ENCODE assay signal across 30 cellular contexts in genomic region chr7:26144681-26145080, GRCh38.
"Had no signal": no experiment of that assay in that cellular context is flagged by ENCODE, and none has a peak within 500 bp of the region (broad histone marks: within the 10 kb centered on the region; RNA-seq: fewer than 3 reads in every experiment).

No MANE protein-coding gene starts in this region.

- H3K9me3 ChIP-seq: left lung, lower lobe of right lung, neutrophil, right atrium auricular region, stomach, testis, thyroid gland, transverse colon, upper lobe of left lung, vagina had no signal

- H3K9me3 Mint-ChIP-seq: immature natural killer cell; naive thymus-derived CD8-positive, alpha-beta T cell; stimulated activated naive B cell treated with anti-CD40 and anti-IgM and Interleukin-4, amounts not matched to agents 10 μg/mL and 1 μg/mL and 100 μg/mL, for 72 hours had no signal

- H3K4me3 ChIP-seq: left lung, lower lobe of right lung, neural progenitor cell, right atrium auricular region, skin epidermis, stomach, testis, thyroid gland, transverse colon, upper lobe of left lung, vagina had no signal

- DNase-seq: immature natural killer cell; kidney; left colon; left lung; lower lobe of right lung; mammary epithelial cell; mesenchymal stem cell; naive thymus-derived CD8-positive, alpha-beta T cell; occipital lobe; stimulated activated CD4-positive, alpha-beta T cell treated with anti-CD3 and anti-CD28 coated beads, Interleukin-12 subunit alpha, Interleukin-12 subunit beta, amount 100 ng/mL, for 4 hours; stimulated activated CD4-positive, alpha-beta T cell treated with anti-CD3 and anti-CD28 coated beads, Interleukin-15, amount 100 ng/mL, for 24 hours; stimulated activated CD4-positive, alpha-beta T cell treated with anti-CD3 and anti-CD28 coated beads, Interleukin-2, amount 100 ng/mL, for 24 hours; stimulated activated CD4-positive, alpha-beta T cell treated with anti-CD3 and anti-CD28 coated beads, Interleukin-4, amount 100 ng/mL, for 1 hour; stimulated activated naive B cell treated with anti-CD40 and anti-IgM and Interleukin-4, amounts not matched to agents 10 μg/mL and 1 μg/mL and 100 μg/mL, for 72 hours; stimulated activated naive CD8-positive, alpha-beta T cell treated with anti-CD3 and anti-CD28 coated beads, Interleukin-15, Interleukin-2, amounts not matched to agents 100 U/mL and 50 U/mL, for 24 hours; stomach; testis; thyroid gland; transverse colon; upper lobe of left lung had no signal

- H3K4me3 Mint-ChIP-seq: immature natural killer cell; naive thymus-derived CD8-positive, alpha-beta T cell; nephron; neural progenitor cell; stimulated activated naive B cell treated with anti-CD40 and anti-IgM and Interleukin-4, amounts not matched to agents 10 μg/mL and 1 μg/mL and 100 μg/mL, for 72 hours had no signal

- H3K4me1 ChIP-seq: neural progenitor cell, parathyroid adenoma, right atrium auricular region, testis, transverse colon, vagina had no signal

- H3K4me1 Mint-ChIP-seq: immature natural killer cell; naive thymus-derived CD8-positive, alpha-beta T cell; stimulated activated naive B cell treated with anti-CD40 and anti-IgM and Interleukin-4, amounts not matched to agents 10 μg/mL and 1 μg/mL and 100 μg/mL, for 72 hours had no signal

- H3K27ac Mint-ChIP-seq: immature natural killer cell; naive thymus-derived CD8-positive, alpha-beta T cell; neural progenitor cell; progenitor cell of endocrine pancreas; stimulated activated naive B cell treated with anti-CD40 and anti-IgM and Interleukin-4, amounts not matched to agents 10 μg/mL and 1 μg/mL and 100 μg/mL, for 72 hours had no signal

- H3K79me2 ChIP-seq: parathyroid adenoma had no signal

- H3K4me2 ChIP-seq: neural progenitor cell had no signal

- H3K27ac ChIP-seq: left lung, lower lobe of right lung, neural progenitor cell, neutrophil, parathyroid adenoma, right atrium auricular region, skin epidermis, stomach, testis, thyroid gland, transverse colon, upper lobe of left lung, vagina had no signal

- H3K27me3 ChIP-seq: left lung, right atrium auricular region, stomach, testis, thyroid gland, transverse colon, upper lobe of left lung, vagina had no signal

- H3K9ac ChIP-seq: neural progenitor cell, parathyroid adenoma had no signal

- H2AFZ ChIP-seq: neural progenitor cell, parathyroid adenoma had no signal

- H3K36me3 ChIP-seq: left lung, lower lobe of right lung, neural progenitor cell, neutrophil, right atrium auricular region, stomach, thyroid gland, transverse colon, upper lobe of left lung, vagina had no signal

- FAIRE-seq: islet of Langerhans, kidney had no signal

- H3K36me3 Mint-ChIP-seq: naive thymus-derived CD8-positive, alpha-beta T cell; neural progenitor cell; stimulated activated naive B cell treated with anti-CD40 and anti-IgM and Interleukin-4, amounts not matched to agents 10 μg/mL and 1 μg/mL and 100 μg/mL, for 72 hours had no signal

- ATAC-seq: left colon; left lung; lower lobe of right lung; naive thymus-derived CD8-positive, alpha-beta T cell; sciatic nerve; stimulated activated naive B cell treated with anti-CD40 and anti-IgM and Interleukin-4, amounts not matched to agents 10 μg/mL and 1 μg/mL and 100 μg/mL, for 72 hours; stimulated activated naive CD8-positive, alpha-beta T cell treated with anti-CD3 and anti-CD28 coated beads, Interleukin-15, Interleukin-2, amounts not matched to agents 100 U/mL and 50 U/mL, for 24 hours had no signal
